In genomic region chr11:103883856-103884255, GRCh38 we compare ENCODE assay signal across 20 cellular contexts.
DNase-seq lines count a peak whose midpoint lies in the region; FAIRE-seq and TF ChIP-seq lines count a peak whose summit lies in the region.
"Had no signal": no experiment of that assay in that cellular context is flagged by ENCODE, and none has a peak within 500 bp of the region (broad histone marks: within the 10 kb centered on the region; RNA-seq: fewer than 3 reads in every experiment).

No MANE protein-coding gene starts in this region.

- no peak for TF ChIP-seq CTCF in WERI-Rb-1 (IDR thresholded peaks at IDR 0.05; ENCODE audit: low read depth, low read length)
- no peak for TF ChIP-seq CTCF in dorsolateral prefrontal cortex (IDR thresholded peaks at IDR 0.05 in 54 of 56, conservative IDR thresholded peaks at IDR 0.05 in 2 of 56; ENCODE audit: low read depth in 1 of 56, partially characterized antibody in 56 of 56)
- no peak for TF ChIP-seq CTCF in D721Med (IDR thresholded peaks at IDR 0.05; ENCODE audit: insufficient read depth, missing control alignments)

- peak overlapping the region; percentile 45 for H3K27ac ChIP-seq in WERI-Rb-1
- peak overlapping the region in 32 of 59 donors; percentile 1 to 94 (median 47) for H3K27ac ChIP-seq in dorsolateral prefrontal cortex
- H3K27ac ChIP-seq: 22Rv1, BLaER1, C4-2B had no signal

- H3K27me3 ChIP-seq in WERI-Rb-1 (ENCODE audit: insufficient read depth, low read depth, severe bottlenecking) (no peaks in the 10 kb centered on the region), dorsolateral prefrontal cortex (no peaks in the 10 kb centered on the region)
- H3K27me3 ChIP-seq: BLaER1 had no signal

- no peak overlapping the region for H3K4me3 ChIP-seq in WERI-Rb-1 (ENCODE audit: low read depth, low read length)
- no peak overlapping the region for H3K4me3 ChIP-seq in dorsolateral prefrontal cortex
- H3K4me3 ChIP-seq: BLaER1, GM23338 had no signal

- DNase-seq in NCI-H82 (lab: John Stamatoyannopoulos, UW) (peak; percentile 39), NCI-H82 treated with DMSO at 0.1 percent for 48 hours (lab: John Stamatoyannopoulos, UW; ENCODE audit: unreplicated experiment) (no peak), WERI-Rb-1 (peak; percentile 51), dorsolateral prefrontal cortex (no peak), NOMO-1 (lab: John Stamatoyannopoulos, UW; ENCODE audit: unreplicated experiment in 2 of 2) (no peak), D721Med (ENCODE audit: insufficient read length, low spot score) (no peak), H54 (ENCODE audit: insufficient read length, low spot score) (no peak)
- DNase-seq: Caco-2; CD4-positive, CD25-positive, alpha-beta regulatory T cell; CD8-positive, alpha-beta T cell; DMS 273 treated with DMSO at 0.1 percent for 48 hours; DMS79; GF-D8 had no signal

- TF ChIP-seq POLR2A in H54 (IDR thresholded peaks at IDR 0.05; ENCODE audit: low read depth, low read length) = no peak

- no peaks in the 10 kb centered on the region for H3K9me3 ChIP-seq in WERI-Rb-1 (ENCODE audit: severe bottlenecking)
- H3K9me3 ChIP-seq: BLaER1, Caco-2 had no signal

- no peaks in the 10 kb centered on the region for H3K36me3 ChIP-seq in WERI-Rb-1
- H3K36me3 ChIP-seq: BLaER1 had no signal

- intact Hi-C loops in dorsolateral prefrontal cortex (cut with DNase I) = no loop called here

- FAIRE-seq in D721Med (lab: Jason Lieb, UNC) (no peak), H54 (lab: Jason Lieb, UNC) (no peak)
- FAIRE-seq: A204.1, GM12891, GM18507 had no signal

Comparison
In these comparisons a context has a peak if more than half of its experiments do, and no peak if none do; other contexts are left out.
1. DNase-seq: peak in NCI-H82 (single experiment) and WERI-Rb-1 (single experiment); none in NCI-H82 treated with DMSO at 0.1 percent for 48 hours (single experiment), dorsolateral prefrontal cortex (0 of 10), NOMO-1 (0 of 2), D721Med (single experiment) and H54 (single experiment).